In the genomic region with DNA sequence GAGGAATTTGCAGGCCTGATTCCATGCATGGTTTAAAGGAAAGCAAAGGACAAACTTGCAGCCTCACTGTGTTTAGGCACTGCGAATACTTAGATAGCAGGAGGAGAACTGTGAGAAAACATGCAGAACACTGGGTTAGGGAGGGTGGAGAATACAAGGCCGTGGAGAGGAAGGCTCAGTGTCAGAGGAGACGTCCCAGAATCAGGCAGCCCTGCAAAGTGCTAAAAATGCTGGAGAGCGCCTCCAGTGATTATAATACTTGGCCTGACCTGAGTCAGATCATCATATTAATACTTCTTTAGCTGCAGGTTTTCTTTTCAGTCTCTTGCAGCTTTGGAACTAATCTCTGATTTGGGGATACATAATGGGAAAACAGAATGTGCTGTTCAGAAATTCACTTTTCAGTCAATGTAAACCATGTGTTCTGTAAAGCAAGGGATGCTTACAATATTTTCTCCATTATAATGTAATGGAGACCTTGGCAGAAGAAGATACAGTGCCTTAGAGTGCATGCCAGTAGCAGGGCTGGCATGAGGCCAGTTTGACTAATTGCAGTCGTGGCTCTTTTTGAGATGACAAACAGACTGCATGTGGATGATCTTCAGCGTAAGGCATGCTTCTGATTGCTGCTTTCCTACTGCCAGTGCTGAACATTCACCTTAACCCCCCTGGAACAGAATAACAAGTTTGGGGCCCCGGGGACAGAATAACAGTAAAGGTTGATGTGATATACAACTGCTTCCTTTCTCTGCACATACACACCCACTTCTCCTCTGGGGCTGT, we compare ENCODE assay signal across 12 cellular contexts. TPM values are rescaled to one million over a fixed set of nuclear protein-coding genes. Genes with fewer than 3 reads are reported as not detected.
DNase-seq lines count a peak whose midpoint lies in the region; TF ChIP-seq lines count a peak whose summit lies in the region.
"Had no signal": no experiment of that assay in that cellular context is flagged by ENCODE, and none has a peak within 500 bp of the region (broad histone marks: within the 10 kb centered on the region; RNA-seq: fewer than 3 reads in every experiment).

No MANE protein-coding gene starts in this region.

- intact Hi-C loops in activated naive CD4-positive, alpha-beta T cell treated with anti-CD3 and anti-CD28 coated beads for 36 hours (cut with micrococcal nuclease), result no loop called here
- intact Hi-C loops in dorsolateral prefrontal cortex (cut with DNase I), result no loop called here

- peak overlapping the region in 2 of 3 donors; percentile 9 to 47 for H3K9ac ChIP-seq in skeletal muscle tissue (ENCODE audit: low read depth in 1 of 3, low read length in 3 of 3)
- H3K9ac ChIP-seq in MM.1S (ENCODE audit: low read length), result no peak overlapping the region

- H3K79me2 ChIP-seq in MM.1S (ENCODE audit: low read length), result no peaks in the 10 kb centered on the region

- no peaks in the 10 kb centered on the region for H3K9me3 ChIP-seq in skeletal muscle tissue (ENCODE audit: control insufficient read depth in 3 of 3, low read length in 3 of 3)
- no peaks in the 10 kb centered on the region for H3K9me3 ChIP-seq in MM.1S (replicated peaks; ENCODE audit: insufficient read depth, low read length)
- H3K9me3 ChIP-seq: left lung had no signal

- peaks cover 43% of the 10 kb centered on the region for H3K36me3 Mint-ChIP-seq in activated naive CD4-positive, alpha-beta T cell treated with anti-CD3 and anti-CD28 coated beads for 36 hours (ENCODE audit: low read depth)

- H3F3A ChIP-seq in MM.1S (ENCODE audit: insufficient read depth, low read length), result no peaks in the 10 kb centered on the region

- H3K4me1 ChIP-seq in skeletal muscle tissue (ENCODE audit: control insufficient read depth in 3 of 3, insufficient read depth in 3 of 3, low read length in 3 of 3), result peaks cover 9 to 30% (median 23%) of the 10 kb centered on the region in 3 donors
- peaks cover 16% of the 10 kb centered on the region for H3K4me1 ChIP-seq in MM.1S (ENCODE audit: low read length)

- H3K27ac Mint-ChIP-seq in activated naive CD4-positive, alpha-beta T cell treated with anti-CD3 and anti-CD28 coated beads for 36 hours, result no peak overlapping the region
- H3K27ac Mint-ChIP-seq: activated T-cell treated with anti-CD3 and anti-CD28 coated beads, Interleukin-2, amount 50 U/mL, for 24 hours had no signal

- H2AFZ ChIP-seq in MM.1S (ENCODE audit: low read length), result no peak overlapping the region

- no peak overlapping the region for H3K4me3 Mint-ChIP-seq in activated naive CD4-positive, alpha-beta T cell treated with anti-CD3 and anti-CD28 coated beads for 36 hours
- H3K4me3 Mint-ChIP-seq: activated T-cell treated with anti-CD3 and anti-CD28 coated beads, Interleukin-2, amount 50 U/mL, for 24 hours had no signal

- no peaks in the 10 kb centered on the region for H3K9me3 Mint-ChIP-seq in activated naive CD4-positive, alpha-beta T cell treated with anti-CD3 and anti-CD28 coated beads for 36 hours
- H3K9me3 Mint-ChIP-seq: activated T-cell treated with anti-CD3 and anti-CD28 coated beads, Interleukin-2, amount 50 U/mL, for 24 hours had no signal

- H3K4me2 ChIP-seq in MM.1S (ENCODE audit: low read depth, low read length), result no peak overlapping the region

- H3K27ac ChIP-seq in dorsolateral prefrontal cortex (no peak overlapping the region), skeletal muscle tissue (ENCODE audit: low read depth, low read length) (no peak overlapping the region), MM.1S (ENCODE audit: low read length) (no peak overlapping the region)
- H3K27ac ChIP-seq: left lung had no signal

- H3K4me3 ChIP-seq in dorsolateral prefrontal cortex (no peak overlapping the region), skeletal muscle tissue (ENCODE audit: low read length in 3 of 3) (no peak overlapping the region), MM.1S (ENCODE audit: low read length) (no peak overlapping the region)
- H3K4me3 ChIP-seq: left lung had no signal

- H3K4me1 Mint-ChIP-seq in activated naive CD4-positive, alpha-beta T cell treated with anti-CD3 and anti-CD28 coated beads for 36 hours (ENCODE audit: low read depth), result peaks cover 10% of the 10 kb centered on the region

- H4K20me1 ChIP-seq in MM.1S (ENCODE audit: insufficient read depth, low read length), result no peaks in the 10 kb centered on the region

- H3K27me3 Mint-ChIP-seq in activated naive CD4-positive, alpha-beta T cell treated with anti-CD3 and anti-CD28 coated beads for 36 hours (ENCODE audit: low read depth), result no peaks in the 10 kb centered on the region
- H3K27me3 Mint-ChIP-seq: activated T-cell treated with anti-CD3 and anti-CD28 coated beads, Interleukin-2, amount 50 U/mL, for 24 hours had no signal

- CTCF ChIA-PET in activated naive CD4-positive, alpha-beta T cell treated with anti-CD3 and anti-CD28 coated beads for 36 hours (lab: Charles Lee), result no interaction called here

- TF ChIP-seq CTCF in dorsolateral prefrontal cortex (IDR thresholded peaks at IDR 0.05 in 54 of 56, conservative IDR thresholded peaks at IDR 0.05 in 2 of 56; ENCODE audit: low read depth in 1 of 56, partially characterized antibody in 56 of 56) (no peak), MM.1S (IDR thresholded peaks at IDR 0.05; ENCODE audit: low read length) (no peak)

- H3K36me3 ChIP-seq in skeletal muscle tissue (ENCODE audit: control insufficient read depth in 3 of 3, insufficient read depth in 3 of 3, low read length in 3 of 3) (peaks cover 13 to 37% (median 34%) of the 10 kb centered on the region in 3 donors), MM.1S (replicated peaks; ENCODE audit: insufficient read depth, low read length) (no peaks in the 10 kb centered on the region; the same call in 1 of the 2 replicates)

- DNase-seq in activated naive CD4-positive, alpha-beta T cell treated with anti-CD3 and anti-CD28 coated beads for 36 hours, result peak; percentile 39
- DNase-seq in activated naive CD4-positive, alpha-beta T cell (lab: John Stamatoyannopoulos, UW), result no peak
- DNase-seq in NCI-H2227 (lab: John Stamatoyannopoulos, UW; ENCODE audit: unreplicated experiment), result peak; percentile 60
- peak in 6 of 10 donors; percentile 42 to 74 (median 52) for DNase-seq in dorsolateral prefrontal cortex
- DNase-seq in SW 1271 (lab: John Stamatoyannopoulos, UW), result no peak
- no peak for DNase-seq in stimulated activated CD4-positive, alpha-beta T cell treated with anti-CD3 and anti-CD28 coated beads, Interleukin-4, amount 100 ng/mL, for 1 hour
- DNase-seq in MM.1S, result no peak
- DNase-seq: activated T-cell treated with anti-CD3 and anti-CD28 coated beads, Interleukin-2, amount 50 U/mL, for 24 hours; left lung; MV-4-11; T-helper 1 cell had no signal

- no peaks in the 10 kb centered on the region for H3K9me2 ChIP-seq in MM.1S (replicated peaks; ENCODE audit: insufficient read depth, low read length)

- no peaks in the 10 kb centered on the region for H3K27me3 ChIP-seq in dorsolateral prefrontal cortex
- H3K27me3 ChIP-seq in skeletal muscle tissue (ENCODE audit: control insufficient read depth in 3 of 3, insufficient read depth in 3 of 3, low read length in 3 of 3), result no peaks in the 10 kb centered on the region
- no peaks in the 10 kb centered on the region for H3K27me3 ChIP-seq in MM.1S (replicated peaks; ENCODE audit: insufficient read depth, low read length)
- H3K27me3 ChIP-seq: left lung had no signal

RNA-seq across cellular contexts. Expression of gene EXT2, which starts 16.8 kb away (rescaled TPM):
- total RNA-seq in activated naive CD4-positive, alpha-beta T cell treated with anti-CD3 and anti-CD28 coated beads for 36 hours, result 10 to 100 TPM; 23.8 to 26.2 TPM
- total RNA-seq in dorsolateral prefrontal cortex, result 10 to 100 TPM; 37.7 to 64.1 (median 50.2) TPM
- total RNA-seq in skeletal muscle tissue, result 106 TPM

RNA-seq across cellular contexts. Expression of gene ACCS, which starts 46.2 kb away (rescaled TPM):
- 10 to 100 TPM; 16.2 to 16.6 TPM for total RNA-seq in activated naive CD4-positive, alpha-beta T cell treated with anti-CD3 and anti-CD28 coated beads for 36 hours
- 10 to 100 TPM in 113 of 120 experiments, 1 to 10 TPM in 7; 5.0 to 38.8 (median 17.8) TPM for total RNA-seq in dorsolateral prefrontal cortex
- total RNA-seq in skeletal muscle tissue, result 20.9 TPM

Comparison
In these comparisons a context has a peak if more than half of its experiments do, and no peak if none do; other contexts are left out.
1. DNase-seq: peak in activated naive CD4-positive, alpha-beta T cell treated with anti-CD3 and anti-CD28 coated beads for 36 hours (single experiment), NCI-H2227 (single experiment) and dorsolateral prefrontal cortex (6 of 10); none in activated naive CD4-positive, alpha-beta T cell (0 of 4), SW 1271 (0 of 2), stimulated activated CD4-positive, alpha-beta T cell treated with anti-CD3 and anti-CD28 coated beads, Interleukin-4, amount 100 ng/mL, for 1 hour (single experiment) and MM.1S (single experiment).